ENCODE assay signal across 8 cellular contexts in the genomic region with DNA sequence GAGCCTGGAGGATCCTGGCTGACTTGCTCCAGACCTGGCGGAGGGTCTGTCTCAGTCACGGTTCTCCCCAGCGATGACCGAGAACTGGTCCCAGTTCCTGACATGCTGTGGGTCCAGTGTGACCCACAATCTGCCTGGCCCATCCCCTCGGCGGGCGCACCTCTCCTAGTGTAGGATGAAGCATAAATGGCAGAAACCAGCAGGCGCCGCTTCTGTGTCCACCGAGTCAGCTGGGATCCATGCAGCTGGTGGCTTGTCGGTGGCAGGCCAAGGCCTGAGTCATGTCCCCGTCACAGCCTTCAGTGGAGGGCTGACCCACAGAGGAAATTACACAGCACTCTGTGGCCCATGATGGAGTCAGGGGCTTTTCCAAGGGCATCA. TPM values are rescaled to one million over a fixed set of nuclear protein-coding genes. Genes with fewer than 3 reads are reported as not detected.
DNase-seq lines count a peak whose midpoint lies in the region; ATAC-seq lines count a peak whose summit lies in the region.
"Had no signal": no experiment of that assay in that cellular context is flagged by ENCODE, and none has a peak within 500 bp of the region (broad histone marks: within the 10 kb centered on the region; RNA-seq: fewer than 3 reads in every experiment).

No MANE protein-coding gene starts in this region.

- H3K36me3 Mint-ChIP-seq in activated naive CD4-positive, alpha-beta T cell treated with anti-CD3 and anti-CD28 coated beads, Interleukin-2, amount 50 U/mL, for 72 hours, result peaks cover 4 to 5% of the 10 kb centered on the region in 2 donors

- peak overlapping the region; percentile 98 to 99 for H3K27ac Mint-ChIP-seq in activated naive CD4-positive, alpha-beta T cell treated with anti-CD3 and anti-CD28 coated beads, Interleukin-2, amount 50 U/mL, for 72 hours

- peak overlapping the region; percentile 97 for H3K27ac ChIP-seq in KOPT-K1 (ENCODE audit: low read depth, low read length, poor library complexity, severe bottlenecking)

- H3K36me3 ChIP-seq in KOPT-K1 (ENCODE audit: insufficient read depth, low read length), result no peaks in the 10 kb centered on the region

- H3K9me3 ChIP-seq in KOPT-K1 (ENCODE audit: insufficient read depth, low read length, poor library complexity, severe bottlenecking), result peaks cover 4% of the 10 kb centered on the region

- peak; percentile 24 to 81 for ATAC-seq in activated naive CD4-positive, alpha-beta T cell treated with anti-CD3 and anti-CD28 coated beads, Interleukin-2, amount 50 U/mL, for 72 hours
- peak; percentile 60 for ATAC-seq in stimulated activated naive CD8-positive, alpha-beta T cell treated with anti-CD3 and anti-CD28 coated beads, Interleukin-15, Interleukin-2, amounts not matched to agents 100 U/mL and 50 U/mL, for 24 hours

- peaks cover 0 to 4% of the 10 kb centered on the region in 2 donors for H3K9me3 Mint-ChIP-seq in activated naive CD4-positive, alpha-beta T cell treated with anti-CD3 and anti-CD28 coated beads, Interleukin-2, amount 50 U/mL, for 72 hours

- peak in 1 of 2 donors; percentile 80 for DNase-seq in activated naive CD4-positive, alpha-beta T cell treated with anti-CD3 and anti-CD28 coated beads, Interleukin-2, amount 50 U/mL, for 72 hours (ENCODE audit: low spot score in 2 of 2)
- DNase-seq in islet precursor cell (peak; percentile 61), NCI-H1105 (lab: John Stamatoyannopoulos, UW) (no peak), COLO668 (lab: John Stamatoyannopoulos, UW; ENCODE audit: unreplicated experiment) (no peak), HT-29 (ENCODE audit: low spot score) (no peak)
- DNase-seq in stimulated activated naive CD8-positive, alpha-beta T cell treated with anti-CD3 and anti-CD28 coated beads, Interleukin-15, Interleukin-2, amounts not matched to agents 100 U/mL and 50 U/mL, for 24 hours, result peak; percentile 67
- DNase-seq: NCI-H2171 had no signal

RNA-seq across cellular contexts. Expression of a gene that starts 38.5 kb away (rescaled TPM):
- 100 to 1,000 TPM; 150 to 303 TPM for total RNA-seq in activated naive CD4-positive, alpha-beta T cell treated with anti-CD3 and anti-CD28 coated beads, Interleukin-2, amount 50 U/mL, for 72 hours
- 116 and 137 TPM in 2 replicates for total RNA-seq in HT-29 (2014; rRNA removed; shearing (Covaris generic))

Comparison
In these comparisons a context has a peak if more than half of its experiments do, and no peak if none do; other contexts are left out.
1. DNase-seq: peak in islet precursor cell (single experiment) and stimulated activated naive CD8-positive, alpha-beta T cell treated with anti-CD3 and anti-CD28 coated beads, Interleukin-15, Interleukin-2, amounts not matched to agents 100 U/mL and 50 U/mL, for 24 hours (single experiment); none in NCI-H1105 (single experiment), COLO668 (single experiment) and HT-29 (single experiment).